In the genomic region with DNA sequence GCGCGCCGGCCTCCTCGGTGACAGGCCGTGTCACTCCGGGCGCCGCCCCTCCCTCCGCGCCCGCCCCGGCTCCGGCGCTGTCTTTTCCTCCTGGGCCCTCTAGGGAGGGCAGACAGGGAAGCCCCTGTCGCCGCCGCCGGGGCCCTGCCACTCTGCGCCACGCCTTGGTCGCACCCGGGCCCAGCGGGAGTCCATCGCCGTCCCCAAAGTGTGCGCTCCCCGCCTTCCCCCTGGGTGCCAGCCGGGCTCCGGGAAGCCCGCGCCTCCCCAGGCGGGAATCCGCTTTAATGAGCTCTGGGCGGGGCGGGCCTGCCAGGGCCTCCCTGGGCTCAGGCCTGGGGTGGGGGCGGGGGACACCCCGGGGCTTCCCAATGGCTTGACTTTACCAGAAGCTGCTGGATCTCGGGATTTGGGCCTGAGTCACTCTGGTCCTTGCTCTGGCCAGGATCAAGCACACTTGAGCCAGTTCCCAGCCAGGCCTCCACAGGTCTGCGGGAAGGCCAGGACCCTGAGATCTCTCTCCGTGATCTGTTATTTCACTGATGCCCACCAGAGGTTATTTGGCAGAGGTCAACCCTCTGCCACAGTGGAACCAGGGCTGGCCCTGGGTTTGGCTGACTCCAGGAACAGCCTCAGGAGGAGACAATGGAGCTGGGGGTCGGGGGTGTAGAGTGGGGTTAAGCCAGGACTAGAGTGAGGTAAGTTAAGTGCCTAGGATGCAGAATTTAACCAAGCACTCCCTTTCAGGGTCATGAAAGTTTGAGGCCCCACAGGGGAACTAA, we compare ENCODE assay signal across 8 cellular contexts.
DNase-seq lines count a peak whose midpoint lies in the region; ATAC-seq and TF ChIP-seq lines count a peak whose summit lies in the region.

No MANE protein-coding gene starts in this region.

- CTCF ChIA-PET in RWPE1 (lab: Yijun Ruan, JAX): no interaction called here

- intact Hi-C loops in ascending aorta (cut with DNase I): loop anchor here (1.0 to 10.0 kb wide), 4 partner anchors 166 to 672 kb away; a partner anchor contains a TSS

- H3K4me3 ChIP-seq in ascending aorta (peak overlapping the region; percentile 71 to 96), iPS-18a (ENCODE audit: low read length) (peak overlapping the region; percentile 51), skeletal muscle tissue (ENCODE audit: low read length in 3 of 3) (peak overlapping the region in 2 of 3 donors; percentile 35 to 46)

- peak; percentile 38 for ATAC-seq in HG02623 (IDR thresholded peaks at IDR 0.05; ENCODE audit: unreplicated experiment)

- H3K4me1 ChIP-seq in ascending aorta: peaks cover 4 to 20% of the 10 kb centered on the region in 2 donors
- H3K4me1 ChIP-seq in iPS-18a (ENCODE audit: control insufficient read depth, low read depth, low read length): peaks cover 7% of the 10 kb centered on the region
- peaks cover 16 to 34% (median 27%) of the 10 kb centered on the region in 3 donors for H3K4me1 ChIP-seq in skeletal muscle tissue (ENCODE audit: control insufficient read depth in 3 of 3, insufficient read depth in 3 of 3, low read length in 3 of 3)

- DNase-seq in NCI-H2227 (lab: John Stamatoyannopoulos, UW; ENCODE audit: unreplicated experiment) (peak; percentile 29), NCI-H2227 treated with DMSO at 0.1 percent for 48 hours (lab: John Stamatoyannopoulos, UW) (no peak), RWPE1 (ENCODE audit: low spot score) (peak; percentile 59), ascending aorta (ENCODE audit: low spot score in 2 of 2) (peak; percentile 60 to 90), OCI-M1 (lab: John Stamatoyannopoulos, UW) (no peak)

- POLR2A ChIA-PET in RWPE1 (lab: Yijun Ruan, JAX; ENCODE audit: low non-redundant PET): no interaction called here

- H3K27ac ChIP-seq in RWPE1: peak overlapping the region; percentile 79
- H3K27ac ChIP-seq in ascending aorta: peak overlapping the region; percentile 97 to 99
- H3K27ac ChIP-seq in iPS-18a (ENCODE audit: low read length): no peak overlapping the region
- peak overlapping the region; percentile 73 for H3K27ac ChIP-seq in skeletal muscle tissue (ENCODE audit: low read depth, low read length)

- H3K36me3 ChIP-seq in ascending aorta (no peaks in the 10 kb centered on the region), iPS-18a (ENCODE audit: control insufficient read depth, low read depth, low read length) (no peaks in the 10 kb centered on the region), skeletal muscle tissue (ENCODE audit: control insufficient read depth in 3 of 3, insufficient read depth in 3 of 3, low read length in 3 of 3) (no peaks in the 10 kb centered on the region)

- no peaks in the 10 kb centered on the region for H3K27me3 ChIP-seq in ascending aorta
- peaks cover 36% of the 10 kb centered on the region for H3K27me3 ChIP-seq in iPS-18a (ENCODE audit: control insufficient read depth, insufficient read depth, low read length)
- no peaks in the 10 kb centered on the region for H3K27me3 ChIP-seq in skeletal muscle tissue (ENCODE audit: control insufficient read depth in 3 of 3, insufficient read depth in 3 of 3, low read length in 3 of 3)

- H3K9ac ChIP-seq in iPS-18a (ENCODE audit: low read length) (no peak overlapping the region), skeletal muscle tissue (ENCODE audit: low read depth in 1 of 3, low read length in 3 of 3) (peak overlapping the region in 2 of 3 donors; percentile 59 to 64)

- TF ChIP-seq CTCF in RWPE1 (conservative IDR thresholded peaks at IDR 0.05; ENCODE audit: low read depth) (no peak), ascending aorta (IDR thresholded peaks at IDR 0.05) (no peak)

- H3K9me3 ChIP-seq in ascending aorta (no peaks in the 10 kb centered on the region), iPS-18a (ENCODE audit: control insufficient read depth, low read depth, low read length) (no peaks in the 10 kb centered on the region), skeletal muscle tissue (ENCODE audit: control insufficient read depth in 3 of 3, low read length in 3 of 3) (no peaks in the 10 kb centered on the region)

Comparison
In these comparisons a context has a peak if more than half of its experiments do, and no peak if none do; other contexts are left out.
1. DNase-seq: peak in NCI-H2227 (single experiment), RWPE1 (single experiment) and ascending aorta (2 of 2); none in NCI-H2227 treated with DMSO at 0.1 percent for 48 hours (single experiment) and OCI-M1 (single experiment).
2. Peak in every context shown above with its lines, with median percentiles within 50 percentile points of each other: H3K4me3 ChIP-seq.